ENCODE assay signal across 8 cellular contexts in genomic region chr19:53906211-53907192, GRCh38. TPM values are rescaled to one million over a fixed set of nuclear protein-coding genes. Genes with fewer than 3 reads are reported as not detected.
DNase-seq lines count a peak whose midpoint lies in the region; ATAC-seq lines count a peak whose summit lies in the region.

No MANE protein-coding gene starts in this region.

- peaks cover 4 to 10% (median 5%) of the 10 kb centered on the region in 7 donors for H3K9me3 Mint-ChIP-seq in naive B cell
- H3K9me3 Mint-ChIP-seq in stimulated activated effector memory CD8-positive, alpha-beta T cell treated with anti-CD3 and anti-CD28 coated beads, Interleukin-12 subunit alpha, Interleukin-12 subunit beta, amount 100 ng/mL, for 72 hours, result no peaks in the 10 kb centered on the region

- peaks cover 0 to 54% of the 10 kb centered on the region in 2 donors for H3K36me3 Mint-ChIP-seq in naive B cell
- H3K36me3 Mint-ChIP-seq in stimulated activated effector memory CD8-positive, alpha-beta T cell treated with anti-CD3 and anti-CD28 coated beads, Interleukin-12 subunit alpha, Interleukin-12 subunit beta, amount 100 ng/mL, for 72 hours, result peaks cover 6% of the 10 kb centered on the region

- no peaks in the 10 kb centered on the region for H3K36me3 ChIP-seq in HUES6 (ENCODE audit: control insufficient read depth, insufficient read depth, low read length)
- H3K36me3 ChIP-seq in effector memory CD4-positive, alpha-beta T cell (ENCODE audit: control insufficient read depth, insufficient read depth, low read length), result no peaks in the 10 kb centered on the region

- H3K4me3 ChIP-seq in HUES6 (ENCODE audit: low read depth, low read length), result peak overlapping the region; percentile 73
- no peak overlapping the region for H3K4me3 ChIP-seq in effector memory CD4-positive, alpha-beta T cell (ENCODE audit: insufficient read depth, low read depth, low read length, poor library complexity, severe bottlenecking)

- peaks cover 8% of the 10 kb centered on the region; the same call in 1 of the 2 replicates for H3K4me1 ChIP-seq in HUES6 (ENCODE audit: control insufficient read depth, insufficient read depth, low read length)
- peaks cover 13% of the 10 kb centered on the region for H3K4me1 ChIP-seq in effector memory CD4-positive, alpha-beta T cell (ENCODE audit: control insufficient read depth, insufficient read depth, low read length, poor library complexity, severe bottlenecking)

- DNase-seq in AG20443 (ENCODE audit: low spot score), result peak; percentile 88
- DNase-seq in activated CD4-positive, alpha-beta T cell treated with anti-CD3 and anti-CD28 coated beads, Interleukin-2, amount 50 U/mL, for 48 hours, result peak; percentile 77 to 81
- DNase-seq in effector memory CD4-positive, alpha-beta T cell, result peak; percentile 24 to 53 (median 31)
- DNase-seq in naive B cell, result peak; percentile 58
- DNase-seq in stimulated activated effector memory CD8-positive, alpha-beta T cell treated with anti-CD3 and anti-CD28 coated beads, Interleukin-12 subunit alpha, Interleukin-12 subunit beta, amount 100 ng/mL, for 72 hours (ENCODE audit: low spot score in 2 of 2), result peak; percentile 69 to 88

- H3K9me3 ChIP-seq in HUES6 (ENCODE audit: control insufficient read depth, insufficient read depth, low read depth, low read length), result no peaks in the 10 kb centered on the region
- no peaks in the 10 kb centered on the region for H3K9me3 ChIP-seq in effector memory CD4-positive, alpha-beta T cell (ENCODE audit: control insufficient read depth, low read length)

- H3K27me3 ChIP-seq in HUES6 (ENCODE audit: control insufficient read depth, insufficient read depth, low read length), result peaks cover 66% of the 10 kb centered on the region
- H3K27me3 ChIP-seq in effector memory CD4-positive, alpha-beta T cell (replicated peaks; ENCODE audit: control insufficient read depth, insufficient read depth, low read length, poor library complexity, severe bottlenecking), result peaks cover 47% of the 10 kb centered on the region

- peaks cover 63 to 87% (median 74%) of the 10 kb centered on the region in 3 donors for H3K27me3 Mint-ChIP-seq in naive B cell

- no peak overlapping the region for H3K27ac Mint-ChIP-seq in naive B cell
- H3K27ac Mint-ChIP-seq in stimulated activated effector memory CD8-positive, alpha-beta T cell treated with anti-CD3 and anti-CD28 coated beads, Interleukin-12 subunit alpha, Interleukin-12 subunit beta, amount 100 ng/mL, for 72 hours, result no peak overlapping the region

- peak; percentile 66 to 73 for ATAC-seq in naive B cell (ENCODE audit: low read depth in 2 of 2)
- peak; percentile 69 for ATAC-seq in stimulated activated effector memory CD8-positive, alpha-beta T cell treated with anti-CD3 and anti-CD28 coated beads, Interleukin-12 subunit alpha, Interleukin-12 subunit beta, amount 100 ng/mL, for 72 hours
- no peak for ATAC-seq in HG03039 (IDR thresholded peaks at IDR 0.05; ENCODE audit: unreplicated experiment)
- no peak for ATAC-seq in HG02798 (IDR thresholded peaks at IDR 0.05; ENCODE audit: poor library complexity, unreplicated experiment)

- no peak overlapping the region for H3K27ac ChIP-seq in HUES6 (ENCODE audit: low read depth, low read length)
- H3K27ac ChIP-seq in effector memory CD4-positive, alpha-beta T cell (ENCODE audit: insufficient read depth, low read length, poor library complexity, severe bottlenecking), result no peak overlapping the region

- peaks cover 35 to 45% (median 37%) of the 10 kb centered on the region in 3 donors for H3K4me1 Mint-ChIP-seq in naive B cell
- H3K4me1 Mint-ChIP-seq in stimulated activated effector memory CD8-positive, alpha-beta T cell treated with anti-CD3 and anti-CD28 coated beads, Interleukin-12 subunit alpha, Interleukin-12 subunit beta, amount 100 ng/mL, for 72 hours, result peaks cover 57% of the 10 kb centered on the region

- H3K4me3 Mint-ChIP-seq in naive B cell, result peak overlapping the region in 2 of 8 donors; percentile 6 to 74
- H3K4me3 Mint-ChIP-seq in stimulated activated effector memory CD8-positive, alpha-beta T cell treated with anti-CD3 and anti-CD28 coated beads, Interleukin-12 subunit alpha, Interleukin-12 subunit beta, amount 100 ng/mL, for 72 hours, result peak overlapping the region; percentile 9

- no peak overlapping the region for H3K9ac ChIP-seq in HUES6 (ENCODE audit: low read length)

RNA-seq across cellular contexts. Expression of gene CACNG7, which starts 2.6 kb away (rescaled TPM):
- polyA plus RNA-seq in naive B cell (ENCODE audit: low read depth in 6 of 6), result not detected

RNA-seq across cellular contexts. Expression of gene PRKCG, which starts 24.5 kb away (rescaled TPM):
- polyA plus RNA-seq in naive B cell (ENCODE audit: low read depth in 6 of 6), result under 1 TPM in 2 of 6 donors, not detected in 4; 0.31 to 0.35 TPM

RNA-seq across cellular contexts. Expression of gene MYADM, which starts 38.8 kb away (rescaled TPM):
- 10 to 100 TPM; 13.8 to 56.4 (median 34.9) TPM for polyA plus RNA-seq in naive B cell (ENCODE audit: low read depth in 6 of 6)

RNA-seq across cellular contexts. Expression of gene CACNG8, which starts 56.2 kb away (rescaled TPM):
- polyA plus RNA-seq in naive B cell (ENCODE audit: low read depth in 6 of 6), result not detected

Comparison
In these comparisons a context has a peak if more than half of its experiments do, and no peak if none do; other contexts are left out.
1. DNase-seq: peak in every context shown above with its lines; median percentile 88 in AG20443; 79 in activated CD4-positive, alpha-beta T cell treated with anti-CD3 and anti-CD28 coated beads, Interleukin-2, amount 50 U/mL, for 48 hours; 78 in stimulated activated effector memory CD8-positive, alpha-beta T cell treated with anti-CD3 and anti-CD28 coated beads, Interleukin-12 subunit alpha, Interleukin-12 subunit beta, amount 100 ng/mL, for 72 hours; 58 in naive B cell; 31 in effector memory CD4-positive, alpha-beta T cell.
2. ATAC-seq: peak in naive B cell (2 of 2) and stimulated activated effector memory CD8-positive, alpha-beta T cell treated with anti-CD3 and anti-CD28 coated beads, Interleukin-12 subunit alpha, Interleukin-12 subunit beta, amount 100 ng/mL, for 72 hours (single experiment); none in HG03039 (single experiment) and HG02798 (single experiment).